Comparison of ENCODE assay signal across 21 cellular contexts in the genomic region with DNA sequence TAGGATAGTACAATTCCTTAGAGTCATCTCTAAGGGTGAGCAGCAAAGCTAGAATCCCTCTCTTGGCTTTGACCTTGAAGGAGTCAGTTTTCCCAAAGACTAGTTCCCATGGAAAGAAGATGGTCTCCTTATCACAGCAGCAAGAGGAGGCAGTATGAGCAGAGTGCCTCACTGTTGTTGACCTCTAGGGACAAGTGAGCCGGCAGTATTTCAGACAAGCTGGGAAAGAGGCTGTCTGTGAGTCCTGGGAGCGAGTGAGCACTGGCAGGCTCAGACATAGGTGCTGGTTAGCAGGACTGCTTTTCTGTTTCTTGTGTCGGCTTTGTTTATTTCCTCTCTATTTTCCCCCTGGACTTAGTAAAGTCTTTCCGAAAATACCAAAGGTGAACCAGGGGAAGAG.
"Had no signal": no experiment of that assay in that cellular context is flagged by ENCODE, and none has a peak within 500 bp of the region (broad histone marks: within the 10 kb centered on the region; RNA-seq: fewer than 3 reads in every experiment).

No MANE protein-coding gene starts in this region.

- H3K4me3 ChIP-seq: left lung, transverse colon, uterus had no signal

- H3K9me3 Mint-ChIP-seq: activated T-cell treated with anti-CD3 and anti-CD28 coated beads, Interleukin-2, amount 50 U/mL, for 4 hours; activated T-helper 2 cell treated with anti-CD3 and anti-CD28 coated beads, Interferon-gamma antibody, Interleukin-2, Interleukin-4, amounts not matched to agents 10 μg/mL and 5 μg/mL and 100 μg/mL, durations not matched to agents 14 hours and 24 hours and 36 hours; stimulated activated effector memory CD8-positive, alpha-beta T cell treated with anti-CD3 and anti-CD28 coated beads, Interleukin-12 subunit alpha, Interleukin-12 subunit beta, amount 100 ng/mL, for 72 hours; stimulated activated naive CD8-positive, alpha-beta T cell treated with anti-CD3 and anti-CD28 coated beads, Interleukin-15, amount 100 ng/mL, for 72 hours had no signal

- H3K27me3 Mint-ChIP-seq: activated CD4-positive, alpha-beta T cell treated with anti-CD3 and anti-CD28 coated beads for 36 hours had no signal

- H3K27ac Mint-ChIP-seq: activated CD4-positive, alpha-beta T cell treated with anti-CD3 and anti-CD28 coated beads for 36 hours; activated naive CD8-positive, alpha-beta T cell; activated T-helper 2 cell treated with anti-CD3 and anti-CD28 coated beads, Interferon-gamma antibody, Interleukin-2, Interleukin-4, amounts not matched to agents 10 μg/mL and 5 μg/mL and 100 μg/mL, durations not matched to agents 14 hours and 24 hours and 36 hours; stimulated activated effector memory CD8-positive, alpha-beta T cell treated with anti-CD3 and anti-CD28 coated beads, Interleukin-12 subunit alpha, Interleukin-12 subunit beta, amount 100 ng/mL, for 72 hours; stimulated activated naive CD8-positive, alpha-beta T cell treated with anti-CD3 and anti-CD28 coated beads, Interleukin-15, amount 100 ng/mL, for 72 hours had no signal

- ATAC-seq: activated CD4-positive, alpha-beta T cell treated with anti-CD3 and anti-CD28 coated beads for 36 hours; activated T-cell treated with anti-CD3 and anti-CD28 coated beads, Interleukin-2, amount 50 U/mL, for 4 hours; left lung; sciatic nerve; stimulated activated effector memory CD8-positive, alpha-beta T cell treated with anti-CD3 and anti-CD28 coated beads, Interleukin-12 subunit alpha, Interleukin-12 subunit beta, amount 100 ng/mL, for 72 hours; stimulated activated naive CD8-positive, alpha-beta T cell treated with anti-CD3 and anti-CD28 coated beads, Interleukin-15, amount 100 ng/mL, for 72 hours had no signal

- H3K4me3 Mint-ChIP-seq: activated CD4-positive, alpha-beta T cell treated with anti-CD3 and anti-CD28 coated beads for 36 hours; activated naive CD8-positive, alpha-beta T cell; activated T-cell treated with anti-CD3 and anti-CD28 coated beads, Interleukin-2, amount 50 U/mL, for 4 hours; stimulated activated effector memory CD8-positive, alpha-beta T cell treated with anti-CD3 and anti-CD28 coated beads, Interleukin-12 subunit alpha, Interleukin-12 subunit beta, amount 100 ng/mL, for 72 hours; stimulated activated naive CD8-positive, alpha-beta T cell treated with anti-CD3 and anti-CD28 coated beads, Interleukin-15, amount 100 ng/mL, for 72 hours had no signal

- H3K27me3 ChIP-seq: left lung, transverse colon, uterus had no signal

- H3K9me3 ChIP-seq: left lung, transverse colon, uterus had no signal

- H3K27ac ChIP-seq: left lung, parathyroid adenoma, transverse colon, uterus had no signal

- DNase-seq: activated CD4-positive, alpha-beta T cell treated with anti-CD3 and anti-CD28 coated beads for 36 hours; activated CD4-positive, alpha-beta T cell treated with anti-CD3 and anti-CD28 coated beads, Interleukin-2, amount 50 U/mL, for 4 hours; activated CD8-positive, alpha-beta memory T cell treated with anti-CD3 and anti-CD28 coated beads, Interleukin-2, amount 50 U/mL, for 48 hours; activated naive CD4-positive, alpha-beta T cell; activated T-cell treated with anti-CD3 and anti-CD28 coated beads, Interleukin-2, amount 50 U/mL, for 4 hours; cerebellar nuclear complex; cortex of kidney; erythroblast; kidney glomerular epithelial cell; left lung; nucleus accumbens; stimulated activated CD4-positive, alpha-beta T cell treated with anti-CD3 and anti-CD28 coated beads, Interleukin-2, amount 100 ng/mL, for 24 hours; stimulated activated naive CD8-positive, alpha-beta T cell treated with anti-CD3 and anti-CD28 coated beads, Interleukin-15, amount 100 ng/mL, for 72 hours; T-helper 9 cell; uterus had no signal

- H3K36me3 Mint-ChIP-seq: activated naive CD8-positive, alpha-beta T cell; stimulated activated effector memory CD8-positive, alpha-beta T cell treated with anti-CD3 and anti-CD28 coated beads, Interleukin-12 subunit alpha, Interleukin-12 subunit beta, amount 100 ng/mL, for 72 hours had no signal

- H3K4me1 ChIP-seq: left lung, parathyroid adenoma, uterus had no signal

- H3K36me3 ChIP-seq: left lung, transverse colon, uterus had no signal

- H3K4me1 Mint-ChIP-seq: activated CD4-positive, alpha-beta T cell treated with anti-CD3 and anti-CD28 coated beads for 36 hours; stimulated activated effector memory CD8-positive, alpha-beta T cell treated with anti-CD3 and anti-CD28 coated beads, Interleukin-12 subunit alpha, Interleukin-12 subunit beta, amount 100 ng/mL, for 72 hours; stimulated activated naive CD8-positive, alpha-beta T cell treated with anti-CD3 and anti-CD28 coated beads, Interleukin-15, amount 100 ng/mL, for 72 hours had no signal
